Comparison of ENCODE assay signal across 8 cellular contexts in genomic region chr2:221407765-221408164, GRCh38.
"Had no signal": no experiment of that assay in that cellular context is flagged by ENCODE, and none has a peak within 500 bp of the region (broad histone marks: within the 10 kb centered on the region; RNA-seq: fewer than 3 reads in every experiment).

No MANE protein-coding gene starts in this region.

- FAIRE-seq: G401.6, GM12878, GM12891, GM12892, GM18507, GM19239 had no signal

- ATAC-seq: GM12878 had no signal

- DNase-seq: GDM1, GF-D8 had no signal
